ENCODE assay signal across 1 cellular context in the genomic region with DNA sequence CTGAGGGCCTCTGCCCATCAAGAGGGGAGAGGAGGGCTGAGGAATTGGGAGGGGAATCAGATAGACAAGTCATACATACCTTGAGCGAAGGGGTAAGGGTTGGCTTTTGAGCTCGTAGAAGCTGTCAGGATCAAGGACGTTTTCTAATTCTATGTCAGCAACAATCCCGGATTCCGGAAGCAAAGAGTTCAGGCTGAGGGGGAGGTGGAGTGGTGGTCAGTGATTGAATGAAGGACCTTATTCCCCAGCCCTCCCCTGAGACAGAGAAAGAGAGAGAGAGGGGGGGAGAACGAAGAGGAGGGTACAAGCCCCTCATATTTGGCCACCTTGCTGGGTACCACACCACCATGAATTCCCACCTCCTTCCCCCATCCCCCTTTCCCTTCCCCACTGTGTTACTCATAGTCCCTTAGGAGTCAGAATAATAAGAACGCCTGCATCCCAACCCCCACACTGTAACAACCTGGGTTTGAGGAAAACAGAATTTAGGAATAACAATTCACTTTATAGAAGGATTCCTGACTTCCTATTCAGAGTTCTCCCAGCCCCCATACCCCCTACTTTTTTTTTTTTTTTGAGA.
TF ChIP-seq lines count a peak whose summit lies in the region.

No MANE protein-coding gene starts in this region.

TF ChIP-seq in H1, 55 proteins besides CTCF, POLR2A, EP300 and RAD21:
- TF ChIP-seq PHF8 (conservative IDR thresholded peaks at IDR 0.05; ENCODE audit: low read depth, low read length) (no peak), ZNF274 (IDR thresholded peaks at IDR 0.05; ENCODE audit: borderline replicate concordance, extremely low read depth, low read length) (no peak), ASH2L (IDR thresholded peaks at IDR 0.05; ENCODE audit: low read length) (peak; percentile 21), JUND (IDR thresholded peaks at IDR 0.05; ENCODE audit: low read length) (no peak), SP1 (IDR thresholded peaks at IDR 0.05; ENCODE audit: low read depth, low read length) (peak; percentile 36; the same call in 1 of the 2 replicates), SIN3A (conservative IDR thresholded peaks at IDR 0.05 in 1 of 2, IDR thresholded peaks at IDR 0.05 in 1 of 2; ENCODE audit: low read depth in 1 of 2, low read length in 2 of 2) (peak in 1 of 2 experiments; percentile 42; a peak in 1 of 4 replicates), EZH2 (IDR thresholded peaks at IDR 0.05; ENCODE audit: low read depth, low read length, severe bottlenecking) (no peak), MAFK (IDR thresholded peaks at IDR 0.05; ENCODE audit: low read depth, low read length) (no peak), CREB1 (IDR thresholded peaks at IDR 0.05) (no peak), FOSL1 (IDR thresholded peaks at IDR 0.05; ENCODE audit: insufficient read depth, low read depth, low read length) (no peak), HDAC2 (IDR thresholded peaks at IDR 0.05; ENCODE audit: borderline replicate concordance in 1 of 2, low read depth in 2 of 2, low read length in 2 of 2) (no peak)
- TF ChIP-seq, protein P1, sequence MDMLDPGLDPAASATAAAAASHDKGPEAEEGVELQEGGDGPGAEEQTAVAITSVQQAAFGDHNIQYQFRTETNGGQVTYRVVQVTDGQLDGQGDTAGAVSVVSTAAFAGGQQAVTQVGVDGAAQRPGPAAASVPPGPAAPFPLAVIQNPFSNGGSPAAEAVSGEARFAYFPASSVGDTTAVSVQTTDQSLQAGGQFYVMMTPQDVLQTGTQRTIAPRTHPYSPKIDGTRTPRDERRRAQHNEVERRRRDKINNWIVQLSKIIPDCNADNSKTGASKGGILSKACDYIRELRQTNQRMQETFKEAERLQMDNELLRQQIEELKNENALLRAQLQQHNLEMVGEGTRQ (IDR thresholded peaks at IDR 0.05; ENCODE audit: low read length): no peak
